ENCODE assay signal across 8 cellular contexts in genomic region chr16:67528222-67528869, GRCh38. TPM values are rescaled to one million over a fixed set of nuclear protein-coding genes. Genes with fewer than 3 reads are reported as not detected.
DNase-seq lines count a peak whose midpoint lies in the region; ATAC-seq and TF ChIP-seq lines count a peak whose summit lies in the region.

RIPOR1 (plus strand) TSS chr16:67528829; CDS start chr16:67538447, 9,618 bp downstream.

- POLR2A ChIA-PET in activated CD4-positive, alpha-beta T cell treated with anti-CD3 and anti-CD28 coated beads for 36 hours (lab: Charles Lee) = interaction anchor here (0.8 to 1.2 kb wide), 2 partner anchors 33 to 117 kb away, joined by 4 read pairs; partner anchors contain the start of gene CARMIL2

- peaks cover 13% of the 10 kb centered on the region for H3K4me1 ChIP-seq in ectodermal cell (ENCODE audit: control insufficient read depth, insufficient read depth, low read length)

- H3K9me3 ChIP-seq in ectodermal cell (ENCODE audit: control insufficient read depth, low read length) = no peaks in the 10 kb centered on the region

- peaks cover 7% of the 10 kb centered on the region for H3K4me1 Mint-ChIP-seq in activated CD4-positive, alpha-beta T cell treated with anti-CD3 and anti-CD28 coated beads for 36 hours
- H3K4me1 Mint-ChIP-seq in stimulated activated effector memory CD8-positive, alpha-beta T cell treated with anti-CD3 and anti-CD28 coated beads, Interleukin-12 subunit alpha, Interleukin-12 subunit beta, amount 100 ng/mL, for 72 hours = peaks cover 29% of the 10 kb centered on the region

- H3K27ac ChIP-seq in ectodermal cell (ENCODE audit: insufficient read depth, low read depth, low read length, poor library complexity, severe bottlenecking) = peak within 1 kb of the TSS; percentile 63

- DNase-seq in DMS53 (lab: John Stamatoyannopoulos, UW) (peak; percentile 71), lower leg skin (ENCODE audit: low spot score in 2 of 2) (peak in 1 of 2 donors; percentile 92), T1000 (lab: John Stamatoyannopoulos, UW) (no peak)
- DNase-seq in activated CD4-positive, alpha-beta T cell treated with anti-CD3 and anti-CD28 coated beads for 36 hours = peak; percentile 65
- no peak for DNase-seq in stimulated activated effector memory CD8-positive, alpha-beta T cell treated with anti-CD3 and anti-CD28 coated beads, Interleukin-12 subunit alpha, Interleukin-12 subunit beta, amount 100 ng/mL, for 72 hours (ENCODE audit: low spot score in 2 of 2)

- CTCF ChIA-PET in activated CD4-positive, alpha-beta T cell treated with anti-CD3 and anti-CD28 coated beads for 36 hours (lab: Charles Lee) = interaction anchor here (0.6 to 5.2 kb wide), 4 partner anchors 7 to 1596 kb away, joined by 3 to 43 read pairs (median 6); no protein-coding TSS in a partner anchor

- peaks cover 86% of the 10 kb centered on the region for H3K27me3 ChIP-seq in ectodermal cell (ENCODE audit: control insufficient read depth, insufficient read depth, low read length, poor library complexity, severe bottlenecking)

- H3K36me3 Mint-ChIP-seq in activated CD4-positive, alpha-beta T cell treated with anti-CD3 and anti-CD28 coated beads for 36 hours (ENCODE audit: low read depth) = no peaks in the 10 kb centered on the region
- no peaks in the 10 kb centered on the region for H3K36me3 Mint-ChIP-seq in stimulated activated effector memory CD8-positive, alpha-beta T cell treated with anti-CD3 and anti-CD28 coated beads, Interleukin-12 subunit alpha, Interleukin-12 subunit beta, amount 100 ng/mL, for 72 hours

- ATAC-seq in HG03432 (IDR thresholded peaks at IDR 0.05; ENCODE audit: unreplicated experiment) = peak; percentile 32
- ATAC-seq in activated CD4-positive, alpha-beta T cell treated with anti-CD3 and anti-CD28 coated beads for 36 hours = peak; percentile 67
- peak; percentile 70 for ATAC-seq in stimulated activated effector memory CD8-positive, alpha-beta T cell treated with anti-CD3 and anti-CD28 coated beads, Interleukin-12 subunit alpha, Interleukin-12 subunit beta, amount 100 ng/mL, for 72 hours
- ATAC-seq in HG03354 (IDR thresholded peaks at IDR 0.05; ENCODE audit: poor library complexity, severe bottlenecking, unreplicated experiment) = no peak

- H3K4me3 ChIP-seq in ectodermal cell (ENCODE audit: insufficient read depth, low read depth, low read length) (peak within 1 kb of the TSS; percentile 61), lower leg skin (ENCODE audit: low read depth, poor library complexity, severe bottlenecking) (peak within 1 kb of the TSS; percentile 89)

- H3K9me3 Mint-ChIP-seq in activated CD4-positive, alpha-beta T cell treated with anti-CD3 and anti-CD28 coated beads for 36 hours (ENCODE audit: low read depth) = no peaks in the 10 kb centered on the region
- no peaks in the 10 kb centered on the region for H3K9me3 Mint-ChIP-seq in stimulated activated effector memory CD8-positive, alpha-beta T cell treated with anti-CD3 and anti-CD28 coated beads, Interleukin-12 subunit alpha, Interleukin-12 subunit beta, amount 100 ng/mL, for 72 hours

- intact Hi-C loops in activated CD4-positive, alpha-beta T cell treated with anti-CD3 and anti-CD28 coated beads for 36 hours (cut with DNase I, micrococcal nuclease) = loop anchor here in 1 of 2 experiments (10.0 kb wide), 2 partner anchors 276 to 316 kb away; partner anchors contain the start of genes CENPT, NUTF2, RANBP10 and THAP11
- intact Hi-C loops in lower leg skin (cut with DNase I; ENCODE audit: low total_unique reads) = no loop called here

- 16 to 17% methylated on average over 45 of the region's 45 CpGs for WGBS in ectodermal cell, 2 experiments
- WGBS in lower leg skin, 2 donors = 30 to 81% methylated on average over 4 to 21 of the region's 45 CpGs

- peak within 1 kb of the TSS; percentile 64 for H3K4me3 Mint-ChIP-seq in activated CD4-positive, alpha-beta T cell treated with anti-CD3 and anti-CD28 coated beads for 36 hours
- peak within 1 kb of the TSS; percentile 77 for H3K4me3 Mint-ChIP-seq in stimulated activated effector memory CD8-positive, alpha-beta T cell treated with anti-CD3 and anti-CD28 coated beads, Interleukin-12 subunit alpha, Interleukin-12 subunit beta, amount 100 ng/mL, for 72 hours

- no peak for TF ChIP-seq CTCF in lower leg skin (IDR thresholded peaks at IDR 0.05)

- no peaks in the 10 kb centered on the region for H3K36me3 ChIP-seq in ectodermal cell (ENCODE audit: control insufficient read depth, insufficient read depth, low read length)

- no peak for TF ChIP-seq POLR2A in lower leg skin (IDR thresholded peaks at IDR 0.05)

- peak within 1 kb of the TSS; percentile 58 for H3K27ac Mint-ChIP-seq in activated CD4-positive, alpha-beta T cell treated with anti-CD3 and anti-CD28 coated beads for 36 hours
- peak within 1 kb of the TSS; percentile 37 for H3K27ac Mint-ChIP-seq in stimulated activated effector memory CD8-positive, alpha-beta T cell treated with anti-CD3 and anti-CD28 coated beads, Interleukin-12 subunit alpha, Interleukin-12 subunit beta, amount 100 ng/mL, for 72 hours

- H3K27me3 Mint-ChIP-seq in activated CD4-positive, alpha-beta T cell treated with anti-CD3 and anti-CD28 coated beads for 36 hours = peaks cover 14% of the 10 kb centered on the region

RNA-seq across cellular contexts. Expression of gene RIPOR1, which starts in this region (rescaled TPM):
- total RNA-seq in activated CD4-positive, alpha-beta T cell treated with anti-CD3 and anti-CD28 coated beads for 36 hours = 10 to 100 TPM; 18.9 to 24.1 TPM
- polyA plus RNA-seq in ectodermal cell (2013, experiment 1 of 4) = 19.4 TPM
- 20.5 TPM for polyA plus RNA-seq in ectodermal cell (2013, experiment 2 of 4)
- polyA plus RNA-seq in ectodermal cell (2013, experiment 3 of 4) = 17.2 TPM
- 19.0 TPM for polyA plus RNA-seq in ectodermal cell (2013, experiment 4 of 4)
- 10 to 100 TPM; 19.3 to 28.6 (median 23.6) TPM for total RNA-seq in lower leg skin

Comparison
In these comparisons a context has a peak if more than half of its experiments do, and no peak if none do; other contexts are left out.
1. DNase-seq: peak in DMS53 (single experiment) and activated CD4-positive, alpha-beta T cell treated with anti-CD3 and anti-CD28 coated beads for 36 hours (single experiment); none in stimulated activated effector memory CD8-positive, alpha-beta T cell treated with anti-CD3 and anti-CD28 coated beads, Interleukin-12 subunit alpha, Interleukin-12 subunit beta, amount 100 ng/mL, for 72 hours (0 of 2) and T1000 (single experiment).